27 cellular contexts compared by ENCODE assay signal in genomic region chr10:26741368-26741767, GRCh38. TPM values are rescaled to one million over a fixed set of nuclear protein-coding genes. Genes with fewer than 3 reads are reported as not detected.
A peak's percentile ranks its signal among the peaks of the same experiment; 100 is the strongest.
DNase-seq lines count a peak whose midpoint lies in the region; ATAC-seq, FAIRE-seq and TF ChIP-seq lines count a peak whose summit lies in the region.
"Had no signal": no experiment of that assay in that cellular context is flagged by ENCODE, and none has a peak within 500 bp of the region (broad histone marks: within the 10 kb centered on the region; RNA-seq: fewer than 3 reads in every experiment).

No MANE protein-coding gene starts in this region.

- FAIRE-seq in GM12892 (lab: Jason Lieb, UNC) = no peak
- FAIRE-seq: G401.6, HepG2, keratinocyte, RCC 7860, TTC549 had no signal

- peaks cover 2% of the 10 kb centered on the region for H3K9me3 Mint-ChIP-seq in activated naive CD8-positive, alpha-beta T cell treated with anti-CD3 and anti-CD28 coated beads for 36 hours
- H3K9me3 Mint-ChIP-seq in activated naive CD8-positive, alpha-beta T cell treated with anti-CD3 and anti-CD28 coated beads, Interleukin-2, amount 50 U/mL, for 24 hours = no peaks in the 10 kb centered on the region
- H3K9me3 Mint-ChIP-seq in activated T-helper 1 cell treated with anti-CD3 and anti-CD28 coated beads, Interleukin-12 subunit alpha, Interleukin-12 subunit beta, Interleukin-2, Interleukin-4 antibody, amounts not matched to agents 30 ng/mL and 10 ng/mL and 1 ng/mL, durations not matched to agents 14 hours and 24 hours and 36 hours = no peaks in the 10 kb centered on the region
- no peaks in the 10 kb centered on the region for H3K9me3 Mint-ChIP-seq in stimulated activated memory B cell treated with anti-CD40 and anti-IgM and Interleukin-4, amounts not matched to agents 10 μg/mL and 1 μg/mL and 100 μg/mL, for 72 hours
- H3K9me3 Mint-ChIP-seq: CD8-positive, alpha-beta T cell had no signal

- no peak overlapping the region for H3K4me3 Mint-ChIP-seq in activated naive CD8-positive, alpha-beta T cell treated with anti-CD3 and anti-CD28 coated beads for 36 hours
- no peak overlapping the region for H3K4me3 Mint-ChIP-seq in activated naive CD8-positive, alpha-beta T cell treated with anti-CD3 and anti-CD28 coated beads, Interleukin-2, amount 50 U/mL, for 24 hours
- peak overlapping the region; percentile 7 for H3K4me3 Mint-ChIP-seq in activated T-helper 1 cell treated with anti-CD3 and anti-CD28 coated beads, Interleukin-12 subunit alpha, Interleukin-12 subunit beta, Interleukin-2, Interleukin-4 antibody, amounts not matched to agents 30 ng/mL and 10 ng/mL and 1 ng/mL, durations not matched to agents 14 hours and 24 hours and 36 hours
- no peak overlapping the region for H3K4me3 Mint-ChIP-seq in stimulated activated memory B cell treated with anti-CD40 and anti-IgM and Interleukin-4, amounts not matched to agents 10 μg/mL and 1 μg/mL and 100 μg/mL, for 72 hours
- H3K4me3 Mint-ChIP-seq: CD8-positive, alpha-beta T cell had no signal

- H3K4me1 Mint-ChIP-seq in activated naive CD8-positive, alpha-beta T cell treated with anti-CD3 and anti-CD28 coated beads for 36 hours = peaks cover 21% of the 10 kb centered on the region
- peaks cover 32% of the 10 kb centered on the region for H3K4me1 Mint-ChIP-seq in activated naive CD8-positive, alpha-beta T cell treated with anti-CD3 and anti-CD28 coated beads, Interleukin-2, amount 50 U/mL, for 24 hours
- peaks cover 83% of the 10 kb centered on the region for H3K4me1 Mint-ChIP-seq in activated T-helper 1 cell treated with anti-CD3 and anti-CD28 coated beads, Interleukin-12 subunit alpha, Interleukin-12 subunit beta, Interleukin-2, Interleukin-4 antibody, amounts not matched to agents 30 ng/mL and 10 ng/mL and 1 ng/mL, durations not matched to agents 14 hours and 24 hours and 36 hours (ENCODE audit: low read depth)
- peaks cover 69% of the 10 kb centered on the region for H3K4me1 Mint-ChIP-seq in stimulated activated memory B cell treated with anti-CD40 and anti-IgM and Interleukin-4, amounts not matched to agents 10 μg/mL and 1 μg/mL and 100 μg/mL, for 72 hours

- 0 out of 2 replicates have a peak, but pooled peaks have one; percentile 40 for TF ChIP-seq POLR2A in GM12892 (IDR thresholded peaks at IDR 0.05; ENCODE audit: low read depth, low read length)

- DNase-seq in activated naive CD8-positive, alpha-beta T cell treated with anti-CD3 and anti-CD28 coated beads for 36 hours = no peak
- DNase-seq in activated naive CD8-positive, alpha-beta T cell treated with anti-CD3 and anti-CD28 coated beads, Interleukin-2, amount 50 U/mL, for 24 hours = no peak
- DNase-seq in GM12892 (ENCODE audit: insufficient read length) (no peak), NCI-H526 (lab: John Stamatoyannopoulos, UW) (no peak), retina (no peak)
- DNase-seq in activated T-helper 1 cell treated with anti-CD3 and anti-CD28 coated beads, Interleukin-12 subunit alpha, Interleukin-12 subunit beta, Interleukin-2, Interleukin-4 antibody, amounts not matched to agents 30 ng/mL and 10 ng/mL and 1 ng/mL, durations not matched to agents 14 hours and 24 hours and 36 hours (ENCODE audit: low spot score) = no peak
- DNase-seq: activated gamma-delta T cell; body of pancreas; CD8-positive, alpha-beta T cell; DMS 273 treated with DMSO at 0.1 percent for 48 hours; H7; left ventricle myocardium superior; naive thymus-derived CD4-positive, alpha-beta T cell; NCI-H1048; NCI-H187; NCI-H69; psoas muscle; SIG-M5; stimulated activated naive CD8-positive, alpha-beta T cell treated with anti-CD3 and anti-CD28 coated beads, Interleukin-15, Interleukin-2, amounts not matched to agents 100 U/mL and 50 U/mL, for 24 hours; SW 1271; uterus had no signal

- H3K27me3 Mint-ChIP-seq in activated naive CD8-positive, alpha-beta T cell treated with anti-CD3 and anti-CD28 coated beads for 36 hours = no peaks in the 10 kb centered on the region
- H3K27me3 Mint-ChIP-seq in activated naive CD8-positive, alpha-beta T cell treated with anti-CD3 and anti-CD28 coated beads, Interleukin-2, amount 50 U/mL, for 24 hours = no peaks in the 10 kb centered on the region
- no peaks in the 10 kb centered on the region for H3K27me3 Mint-ChIP-seq in activated T-helper 1 cell treated with anti-CD3 and anti-CD28 coated beads, Interleukin-12 subunit alpha, Interleukin-12 subunit beta, Interleukin-2, Interleukin-4 antibody, amounts not matched to agents 30 ng/mL and 10 ng/mL and 1 ng/mL, durations not matched to agents 14 hours and 24 hours and 36 hours (ENCODE audit: insufficient read depth)
- no peaks in the 10 kb centered on the region for H3K27me3 Mint-ChIP-seq in stimulated activated memory B cell treated with anti-CD40 and anti-IgM and Interleukin-4, amounts not matched to agents 10 μg/mL and 1 μg/mL and 100 μg/mL, for 72 hours
- H3K27me3 Mint-ChIP-seq: naive thymus-derived CD4-positive, alpha-beta T cell had no signal

- peaks cover 57% of the 10 kb centered on the region for H3K36me3 Mint-ChIP-seq in activated naive CD8-positive, alpha-beta T cell treated with anti-CD3 and anti-CD28 coated beads for 36 hours
- H3K36me3 Mint-ChIP-seq in activated naive CD8-positive, alpha-beta T cell treated with anti-CD3 and anti-CD28 coated beads, Interleukin-2, amount 50 U/mL, for 24 hours (ENCODE audit: low read depth) = peaks cover 70% of the 10 kb centered on the region
- peaks cover 66% of the 10 kb centered on the region for H3K36me3 Mint-ChIP-seq in activated T-helper 1 cell treated with anti-CD3 and anti-CD28 coated beads, Interleukin-12 subunit alpha, Interleukin-12 subunit beta, Interleukin-2, Interleukin-4 antibody, amounts not matched to agents 30 ng/mL and 10 ng/mL and 1 ng/mL, durations not matched to agents 14 hours and 24 hours and 36 hours (ENCODE audit: low read depth)
- peaks cover 58% of the 10 kb centered on the region for H3K36me3 Mint-ChIP-seq in stimulated activated memory B cell treated with anti-CD40 and anti-IgM and Interleukin-4, amounts not matched to agents 10 μg/mL and 1 μg/mL and 100 μg/mL, for 72 hours

- no peak for ATAC-seq in activated naive CD8-positive, alpha-beta T cell treated with anti-CD3 and anti-CD28 coated beads, Interleukin-2, amount 50 U/mL, for 24 hours
- ATAC-seq in stimulated activated memory B cell treated with anti-CD40 and anti-IgM and Interleukin-4, amounts not matched to agents 10 μg/mL and 1 μg/mL and 100 μg/mL, for 72 hours = no peak
- ATAC-seq: body of pancreas; CD8-positive, alpha-beta T cell; HepG2; left ventricle myocardium superior; naive thymus-derived CD4-positive, alpha-beta T cell; stimulated activated naive CD8-positive, alpha-beta T cell treated with anti-CD3 and anti-CD28 coated beads, Interleukin-15, Interleukin-2, amounts not matched to agents 100 U/mL and 50 U/mL, for 24 hours had no signal

- peak overlapping the region; percentile 70 for H3K27ac Mint-ChIP-seq in activated naive CD8-positive, alpha-beta T cell treated with anti-CD3 and anti-CD28 coated beads for 36 hours
- H3K27ac Mint-ChIP-seq in activated naive CD8-positive, alpha-beta T cell treated with anti-CD3 and anti-CD28 coated beads, Interleukin-2, amount 50 U/mL, for 24 hours = no peak overlapping the region
- peak overlapping the region; percentile 84 for H3K27ac Mint-ChIP-seq in activated T-helper 1 cell treated with anti-CD3 and anti-CD28 coated beads, Interleukin-12 subunit alpha, Interleukin-12 subunit beta, Interleukin-2, Interleukin-4 antibody, amounts not matched to agents 30 ng/mL and 10 ng/mL and 1 ng/mL, durations not matched to agents 14 hours and 24 hours and 36 hours
- peak overlapping the region; percentile 98 for H3K27ac Mint-ChIP-seq in stimulated activated memory B cell treated with anti-CD40 and anti-IgM and Interleukin-4, amounts not matched to agents 10 μg/mL and 1 μg/mL and 100 μg/mL, for 72 hours

- intact Hi-C loops in activated T-helper 1 cell treated with anti-CD3 and anti-CD28 coated beads, Interleukin-12 subunit alpha, Interleukin-12 subunit beta, Interleukin-2, Interleukin-4 antibody, amounts not matched to agents 30 ng/mL and 10 ng/mL and 1 ng/mL, durations not matched to agents 14 hours and 24 hours and 36 hours (cut with micrococcal nuclease) = no loop called here

RNA-seq across cellular contexts. Expression of gene PDSS1, which starts 43.9 kb away (rescaled TPM):
- 10 to 100 TPM; 30.2 to 30.7 TPM for total RNA-seq in activated naive CD8-positive, alpha-beta T cell treated with anti-CD3 and anti-CD28 coated beads for 36 hours
- polyA plus RNA-seq in GM12892 (2012; ENCODE audit: missing spikeins) = 18.7 TPM
- total RNA-seq in activated T-helper 1 cell treated with anti-CD3 and anti-CD28 coated beads, Interleukin-12 subunit alpha, Interleukin-12 subunit beta, Interleukin-2, Interleukin-4 antibody, amounts not matched to agents 30 ng/mL and 10 ng/mL and 1 ng/mL, durations not matched to agents 14 hours and 24 hours and 36 hours = 39.3 and 43.1 TPM in 2 replicates
